ENCODE assay signal across 11 cellular contexts in genomic region chr18:1177232-1177631, GRCh38.
"Had no signal": no experiment of that assay in that cellular context is flagged by ENCODE, and none has a peak within 500 bp of the region (broad histone marks: within the 10 kb centered on the region; RNA-seq: fewer than 3 reads in every experiment).

No MANE protein-coding gene starts in this region.

- H3K27ac Mint-ChIP-seq: GM23338, H9, HFFc6 had no signal

- H3K4me2 ChIP-seq: GM23338 had no signal

- H3K36me3 ChIP-seq: HAP-1 had no signal

- H3K4me1 ChIP-seq: HAP-1 had no signal

- H3K4me1 Mint-ChIP-seq: GM23338, H9 had no signal

- H3K4me3 ChIP-seq: GM23248, GM23338, HAP-1 had no signal

- ATAC-seq: GM23338, HCT116 had no signal

- H3K9me3 ChIP-seq: HAP-1 had no signal

- H3K4me3 Mint-ChIP-seq: GM23338, H9, HFFc6 had no signal

- H3K9ac ChIP-seq: GM23248 had no signal

- H2AFZ ChIP-seq: GM23248, GM23338 had no signal

- DNase-seq: GM23248, GOT3, H7, H9, HCEC 1CT, HFFc6 had no signal

- FAIRE-seq: H1, H54 had no signal

- H3K27ac ChIP-seq: GM23248 had no signal
